Comparison of ENCODE assay signal across 21 cellular contexts in genomic region chr16:54174750-54175149, GRCh38.
"Had no signal": no experiment of that assay in that cellular context is flagged by ENCODE, and none has a peak within 500 bp of the region (broad histone marks: within the 10 kb centered on the region; RNA-seq: fewer than 3 reads in every experiment).

No MANE protein-coding gene starts in this region.

- ATAC-seq: heart left ventricle; left cardiac atrium; naive thymus-derived CD8-positive, alpha-beta T cell; stimulated activated naive CD8-positive, alpha-beta T cell treated with anti-CD3 and anti-CD28 coated beads, Interleukin-15, Interleukin-2, amounts not matched to agents 100 U/mL and 50 U/mL, for 24 hours had no signal

- H3K36me3 Mint-ChIP-seq: activated naive CD8-positive, alpha-beta T cell treated with anti-CD3 and anti-CD28 coated beads for 36 hours; naive thymus-derived CD8-positive, alpha-beta T cell; neural progenitor cell had no signal

- DNase-seq: activated CD4-positive, alpha-beta T cell treated with anti-CD3 and anti-CD28 coated beads for 4 hours; activated CD4-positive, alpha-beta T cell treated with anti-CD3 and anti-CD28 coated beads, Interleukin-2, amount 50 U/mL, for 48 hours; activated CD4-positive, CD25-positive, alpha-beta regulatory T cell; activated CD8-positive, alpha-beta memory T cell treated with anti-CD3 and anti-CD28 coated beads, Interleukin-2, amount 50 U/mL, for 48 hours; activated naive CD4-positive, alpha-beta T cell treated with Interleukin-2 at 50 U/mL for 16 hours; activated naive CD8-positive, alpha-beta T cell treated with anti-CD3 and anti-CD28 coated beads for 36 hours; activated T-cell treated with anti-CD3 and anti-CD28 coated beads, Interleukin-2, amount 50 U/mL, for 48 hours; effector CD4-positive, alpha-beta T cell; heart left ventricle; islet precursor cell; left cardiac atrium; naive thymus-derived CD8-positive, alpha-beta T cell; posterior cingulate gyrus; stimulated activated CD4-positive, alpha-beta T cell treated with anti-CD3 and anti-CD28 coated beads, Interleukin-12 subunit alpha, Interleukin-12 subunit beta, amount 100 ng/mL, for 4 hours; stimulated activated CD4-positive, alpha-beta T cell treated with anti-CD3 and anti-CD28 coated beads, Interleukin-4, amount 100 ng/mL, for 4 hours; stimulated activated naive CD8-positive, alpha-beta T cell treated with anti-CD3 and anti-CD28 coated beads, Interleukin-15, Interleukin-2, amounts not matched to agents 100 U/mL and 50 U/mL, for 24 hours; T1000 had no signal

- H3K4me3 ChIP-seq: lung, neural progenitor cell had no signal

- H3K4me1 Mint-ChIP-seq: activated naive CD8-positive, alpha-beta T cell treated with anti-CD3 and anti-CD28 coated beads for 36 hours had no signal

- H3K27ac Mint-ChIP-seq: activated naive CD8-positive, alpha-beta T cell treated with anti-CD3 and anti-CD28 coated beads for 36 hours; dendritic cell treated with granulocyte-macrophage colony-stimulating factor and Interleukin-4, amounts not matched to agents 40 ng/mL and 50 ng/mL, for 4 days; naive thymus-derived CD8-positive, alpha-beta T cell; neural progenitor cell; T-helper 1 cell treated with Interleukin-12 subunit alpha and Interleukin-12 subunit beta and Interleukin-4 antibody, amounts not matched to agents 30 μg/mL and 1 μg/mL, for 36 hours had no signal

- H3K36me3 ChIP-seq: heart left ventricle, neural progenitor cell had no signal

- H3K27ac ChIP-seq: heart left ventricle, neural progenitor cell had no signal

- H3K9me3 ChIP-seq: heart left ventricle had no signal

- H3K9me3 Mint-ChIP-seq: activated naive CD8-positive, alpha-beta T cell treated with anti-CD3 and anti-CD28 coated beads for 36 hours; dendritic cell treated with granulocyte-macrophage colony-stimulating factor and Interleukin-4, amounts not matched to agents 40 ng/mL and 50 ng/mL, for 4 days; naive thymus-derived CD8-positive, alpha-beta T cell; neural progenitor cell; T-helper 1 cell treated with Interleukin-12 subunit alpha and Interleukin-12 subunit beta and Interleukin-4 antibody, amounts not matched to agents 30 μg/mL and 1 μg/mL, for 36 hours had no signal

- H3K4me3 Mint-ChIP-seq: activated naive CD8-positive, alpha-beta T cell treated with anti-CD3 and anti-CD28 coated beads for 36 hours; dendritic cell treated with granulocyte-macrophage colony-stimulating factor and Interleukin-4, amounts not matched to agents 40 ng/mL and 50 ng/mL, for 4 days; naive thymus-derived CD8-positive, alpha-beta T cell; T-helper 1 cell treated with Interleukin-12 subunit alpha and Interleukin-12 subunit beta and Interleukin-4 antibody, amounts not matched to agents 30 μg/mL and 1 μg/mL, for 36 hours had no signal
